Comparison of ENCODE assay signal across 1 cellular context in the genomic region with DNA sequence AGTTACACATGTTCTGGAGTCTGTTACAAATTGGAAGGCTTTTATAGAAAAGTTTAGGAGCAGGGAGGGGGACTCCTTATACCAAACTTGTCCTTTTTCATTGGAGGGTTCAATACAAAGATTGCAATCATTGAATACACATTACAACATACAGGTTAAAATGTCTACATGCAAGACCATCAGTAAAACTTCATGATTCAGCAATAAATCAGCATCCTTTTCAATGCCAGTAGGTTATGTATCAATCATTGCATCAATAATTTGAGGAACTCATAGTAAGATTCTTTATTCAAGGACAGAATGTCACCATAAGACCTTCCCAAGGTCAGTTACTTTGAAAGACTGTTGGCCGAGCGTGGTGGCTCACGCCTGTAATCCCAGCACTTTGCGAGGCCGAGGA.
TF ChIP-seq lines count a peak whose summit lies in the region.

No MANE protein-coding gene starts in this region.

TF ChIP-seq in K562, 482 proteins besides CTCF, POLR2A, EP300 and RAD21 (continued from another document):
- TF ChIP-seq CHD7 (IDR thresholded peaks at IDR 0.05; ENCODE audit: low read depth, low read length) (no peak), RBFOX2 (IDR thresholded peaks at IDR 0.05; ENCODE audit: low read depth, low read length) (no peak), POLR2G (IDR thresholded peaks at IDR 0.05; ENCODE audit: low read depth, low read length) (no peak), C11orf30 (IDR thresholded peaks at IDR 0.05; ENCODE audit: low read depth) (peak; percentile 51; the same call in 1 of the 2 replicates), ZBTB8A (IDR thresholded peaks at IDR 0.05; ENCODE audit: partially characterized antibody) (no peak), ZC3H11A (IDR thresholded peaks at IDR 0.05; ENCODE audit: low read depth, low read length) (no peak), STAG1 (CRISPR knock-in tag; IDR thresholded peaks at IDR 0.05; ENCODE audit: borderline replicate concordance) (no peak), ETV6 (IDR thresholded peaks at IDR 0.05; ENCODE audit: borderline replicate concordance in 1 of 2, low read depth in 2 of 2, low read length in 1 of 2) (no peak), ETV6 (CRISPR knock-in tag; IDR thresholded peaks at IDR 0.05; ENCODE audit: borderline replicate concordance) (no peak), HMGN3 (IDR thresholded peaks at IDR 0.05; ENCODE audit: borderline replicate concordance, extremely low read depth, insufficient read length, low read depth, low read length) (no peak), MAFF (IDR thresholded peaks at IDR 0.05; ENCODE audit: low read length) (peak; percentile 59), CBFA2T3 (IDR thresholded peaks at IDR 0.05) (no peak), TRIM24 (IDR thresholded peaks at IDR 0.05) (no peak)
- TF ChIP-seq, protein P1, sequence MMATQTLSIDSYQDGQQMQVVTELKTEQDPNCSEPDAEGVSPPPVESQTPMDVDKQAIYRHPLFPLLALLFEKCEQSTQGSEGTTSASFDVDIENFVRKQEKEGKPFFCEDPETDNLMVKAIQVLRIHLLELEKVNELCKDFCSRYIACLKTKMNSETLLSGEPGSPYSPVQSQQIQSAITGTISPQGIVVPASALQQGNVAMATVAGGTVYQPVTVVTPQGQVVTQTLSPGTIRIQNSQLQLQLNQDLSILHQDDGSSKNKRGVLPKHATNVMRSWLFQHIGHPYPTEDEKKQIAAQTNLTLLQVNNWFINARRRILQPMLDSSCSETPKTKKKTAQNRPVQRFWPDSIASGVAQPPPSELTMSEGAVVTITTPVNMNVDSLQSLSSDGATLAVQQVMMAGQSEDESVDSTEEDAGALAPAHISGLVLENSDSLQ (IDR thresholded peaks at IDR 0.05): no peak
- TF ChIP-seq, protein P2, sequence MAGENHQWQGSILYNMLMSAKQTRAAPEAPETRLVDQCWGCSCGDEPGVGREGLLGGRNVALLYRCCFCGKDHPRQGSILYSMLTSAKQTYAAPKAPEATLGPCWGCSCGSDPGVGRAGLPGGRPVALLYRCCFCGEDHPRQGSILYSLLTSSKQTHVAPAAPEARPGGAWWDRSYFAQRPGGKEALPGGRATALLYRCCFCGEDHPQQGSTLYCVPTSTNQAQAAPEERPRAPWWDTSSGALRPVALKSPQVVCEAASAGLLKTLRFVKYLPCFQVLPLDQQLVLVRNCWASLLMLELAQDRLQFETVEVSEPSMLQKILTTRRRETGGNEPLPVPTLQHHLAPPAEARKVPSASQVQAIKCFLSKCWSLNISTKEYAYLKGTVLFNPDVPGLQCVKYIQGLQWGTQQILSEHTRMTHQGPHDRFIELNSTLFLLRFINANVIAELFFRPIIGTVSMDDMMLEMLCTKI (IDR thresholded peaks at IDR 0.05; ENCODE audit: partially characterized antibody): no peak
- TF ChIP-seq, protein P3, sequence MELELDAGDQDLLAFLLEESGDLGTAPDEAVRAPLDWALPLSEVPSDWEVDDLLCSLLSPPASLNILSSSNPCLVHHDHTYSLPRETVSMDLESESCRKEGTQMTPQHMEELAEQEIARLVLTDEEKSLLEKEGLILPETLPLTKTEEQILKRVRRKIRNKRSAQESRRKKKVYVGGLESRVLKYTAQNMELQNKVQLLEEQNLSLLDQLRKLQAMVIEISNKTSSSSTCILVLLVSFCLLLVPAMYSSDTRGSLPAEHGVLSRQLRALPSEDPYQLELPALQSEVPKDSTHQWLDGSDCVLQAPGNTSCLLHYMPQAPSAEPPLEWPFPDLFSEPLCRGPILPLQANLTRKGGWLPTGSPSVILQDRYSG (tag; conservative IDR thresholded peaks at IDR 0.05; ENCODE audit: low read depth): no peak
- TF ChIP-seq, protein P4, sequence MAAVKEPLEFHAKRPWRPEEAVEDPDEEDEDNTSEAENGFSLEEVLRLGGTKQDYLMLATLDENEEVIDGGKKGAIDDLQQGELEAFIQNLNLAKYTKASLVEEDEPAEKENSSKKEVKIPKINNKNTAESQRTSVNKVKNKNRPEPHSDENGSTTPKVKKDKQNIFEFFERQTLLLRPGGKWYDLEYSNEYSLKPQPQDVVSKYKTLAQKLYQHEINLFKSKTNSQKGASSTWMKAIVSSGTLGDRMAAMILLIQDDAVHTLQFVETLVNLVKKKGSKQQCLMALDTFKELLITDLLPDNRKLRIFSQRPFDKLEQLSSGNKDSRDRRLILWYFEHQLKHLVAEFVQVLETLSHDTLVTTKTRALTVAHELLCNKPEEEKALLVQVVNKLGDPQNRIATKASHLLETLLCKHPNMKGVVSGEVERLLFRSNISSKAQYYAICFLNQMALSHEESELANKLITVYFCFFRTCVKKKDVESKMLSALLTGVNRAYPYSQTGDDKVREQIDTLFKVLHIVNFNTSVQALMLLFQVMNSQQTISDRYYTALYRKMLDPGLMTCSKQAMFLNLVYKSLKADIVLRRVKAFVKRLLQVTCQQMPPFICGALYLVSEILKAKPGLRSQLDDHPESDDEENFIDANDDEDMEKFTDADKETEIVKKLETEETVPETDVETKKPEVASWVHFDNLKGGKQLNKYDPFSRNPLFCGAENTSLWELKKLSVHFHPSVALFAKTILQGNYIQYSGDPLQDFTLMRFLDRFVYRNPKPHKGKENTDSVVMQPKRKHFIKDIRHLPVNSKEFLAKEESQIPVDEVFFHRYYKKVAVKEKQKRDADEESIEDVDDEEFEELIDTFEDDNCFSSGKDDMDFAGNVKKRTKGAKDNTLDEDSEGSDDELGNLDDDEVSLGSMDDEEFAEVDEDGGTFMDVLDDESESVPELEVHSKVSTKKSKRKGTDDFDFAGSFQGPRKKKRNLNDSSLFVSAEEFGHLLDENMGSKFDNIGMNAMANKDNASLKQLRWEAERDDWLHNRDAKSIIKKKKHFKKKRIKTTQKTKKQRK (IDR thresholded peaks at IDR 0.05; ENCODE audit: borderline replicate concordance, low read depth, low read length): no peak
